ENCODE assay signal across 27 cellular contexts in the genomic region with DNA sequence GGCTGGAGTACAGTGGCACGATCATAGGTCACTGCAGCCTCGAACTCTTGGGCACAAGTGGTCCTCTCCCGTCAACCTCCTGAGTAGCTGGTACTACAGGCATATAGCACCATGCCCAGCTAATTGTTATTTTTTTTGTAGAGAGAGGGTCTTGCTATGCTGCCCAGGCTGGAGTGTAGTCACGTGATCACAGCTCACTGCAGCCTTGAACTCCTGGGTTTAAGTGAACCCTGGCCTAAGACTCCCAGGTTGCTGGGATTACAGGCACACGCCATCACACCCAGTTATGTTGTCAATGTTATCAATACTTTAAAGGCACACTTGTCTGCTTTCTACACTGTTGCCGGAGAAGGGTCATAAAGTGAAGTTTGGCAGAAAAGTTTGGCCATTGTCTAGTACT. TPM values are rescaled to one million over a fixed set of nuclear protein-coding genes. Genes with fewer than 3 reads are reported as not detected.
DNase-seq lines count a peak whose midpoint lies in the region; ATAC-seq, FAIRE-seq and TF ChIP-seq lines count a peak whose summit lies in the region.
"Had no signal": no experiment of that assay in that cellular context is flagged by ENCODE, and none has a peak within 500 bp of the region (broad histone marks: within the 10 kb centered on the region; RNA-seq: fewer than 3 reads in every experiment).

No MANE protein-coding gene starts in this region.

- H3K9me3 Mint-ChIP-seq in WTC11 = no peaks in the 10 kb centered on the region
- H3K9me3 Mint-ChIP-seq: neural crest cell had no signal

- in situ Hi-C loops in HepG2 (cut with HindIII; ENCODE audit: extremely low pct_ligation_motif_present, low pct_unique_long_range_greater_than_20kb) = no loop called here

- H3K4me3 ChIP-seq in HepG2 (replicated peaks in 1 of 3; ENCODE audit: insufficient read depth in 1 of 3, low read depth in 2 of 3, low read length in 3 of 3) = no peak overlapping the region
- H3K4me3 ChIP-seq in right lobe of liver = no peak overlapping the region
- no peak overlapping the region for H3K4me3 ChIP-seq in effector memory CD4-positive, alpha-beta T cell (ENCODE audit: insufficient read depth, low read depth, low read length, poor library complexity, severe bottlenecking)
- no peak overlapping the region for H3K4me3 ChIP-seq in subcutaneous abdominal adipose tissue (ENCODE audit: low read depth in 1 of 5, low read length in 5 of 5)
- H3K4me3 ChIP-seq: BLaER1, GM12878, GM23248, mucosa of descending colon, PC-9, spleen had no signal

- DNase-seq in HepG2 (ENCODE audit: low spot score) (no peak), right lobe of liver (no peak), WTC11 (ENCODE audit: low spot score) (no peak), NCI-H69 (lab: John Stamatoyannopoulos, UW) (no peak), GM03348 (ENCODE audit: low spot score) (no peak), head of caudate nucleus (no peak)
- DNase-seq in effector memory CD4-positive, alpha-beta T cell = no peak
- DNase-seq: activated effector memory CD4-positive, alpha-beta T cell treated with Interleukin-2 at 50 U/mL for 16 hours; brain microvascular endothelial cell; NCI-H1092; NCI-H187; NCI-H2171 treated with DMSO at 0.1 percent for 48 hours; NCI-H510A treated with DMSO at 0.1 percent for 48 hours; PC-9; Right ventricle myocardium superior; spleen; stimulated activated CD4-positive, alpha-beta T cell treated with anti-CD3 and anti-CD28 coated beads, Interleukin-2, amount 100 ng/mL, for 48 hours; T-helper 9 cell had no signal

- H3K27me3 ChIP-seq in HepG2 (ENCODE audit: control insufficient read depth in 1 of 2, insufficient read depth in 2 of 2, low read length in 2 of 2) (no peaks in the 10 kb centered on the region), right lobe of liver (no peaks in the 10 kb centered on the region), subcutaneous abdominal adipose tissue (ENCODE audit: control insufficient read depth in 5 of 5, insufficient read depth in 4 of 5, low read length in 5 of 5) (no peaks in the 10 kb centered on the region)
- H3K27me3 ChIP-seq in effector memory CD4-positive, alpha-beta T cell (replicated peaks; ENCODE audit: control insufficient read depth, insufficient read depth, low read length, poor library complexity, severe bottlenecking) = no peaks in the 10 kb centered on the region
- H3K27me3 ChIP-seq: BLaER1, brain microvascular endothelial cell had no signal

- H3K9me3 ChIP-seq in HepG2 (ENCODE audit: low read length) (no peaks in the 10 kb centered on the region), right lobe of liver (no peaks in the 10 kb centered on the region), subcutaneous abdominal adipose tissue (ENCODE audit: control insufficient read depth in 5 of 5, low read length in 5 of 5) (no peaks in the 10 kb centered on the region)
- H3K9me3 ChIP-seq in effector memory CD4-positive, alpha-beta T cell (ENCODE audit: control insufficient read depth, low read length) = no peaks in the 10 kb centered on the region
- H3K9me3 ChIP-seq: BLaER1, mucosa of descending colon, spleen had no signal

- ATAC-seq in HepG2 (no peak), right lobe of liver (no peak), WTC11 (no peak)
- ATAC-seq: GM12878, mucosa of descending colon, right cardiac atrium had no signal

- no peak overlapping the region for H2AFZ ChIP-seq in HepG2 (ENCODE audit: low read length)
- H2AFZ ChIP-seq: GM23248, PC-9 had no signal

- no peak for TF ChIP-seq RAD21 in HepG2 (CRISPR knock-in tag; IDR thresholded peaks at IDR 0.05)

- H3K4me1 Mint-ChIP-seq in WTC11 = peaks cover 28% of the 10 kb centered on the region

- H3K36me3 Mint-ChIP-seq in WTC11 = peaks cover 32% of the 10 kb centered on the region

- H3K79me2 ChIP-seq in HepG2 (ENCODE audit: insufficient read depth, low read length) = peaks cover 3% of the 10 kb centered on the region

- no peak overlapping the region for H3K4me2 ChIP-seq in HepG2 (ENCODE audit: low read depth, low read length)
- H3K4me2 ChIP-seq: BLaER1, PC-9 had no signal

- H3K4me1 ChIP-seq in HepG2 (ENCODE audit: insufficient read depth, low read length) (peaks cover under 1% of the 10 kb centered on the region; the same call in 1 of the 2 replicates), right lobe of liver (peaks cover 0 to 32% (median 5%) of the 10 kb centered on the region in 4 donors), subcutaneous abdominal adipose tissue (ENCODE audit: control insufficient read depth in 5 of 5, insufficient read depth in 5 of 5, low read length in 5 of 5) (peaks cover 13 to 79% (median 75%) of the 10 kb centered on the region in 5 donors)
- H3K4me1 ChIP-seq in effector memory CD4-positive, alpha-beta T cell (ENCODE audit: control insufficient read depth, insufficient read depth, low read length, poor library complexity, severe bottlenecking) = peaks cover 36% of the 10 kb centered on the region

- intact Hi-C loops in HepG2 (cut with micrococcal nuclease; ENCODE audit: unreplicated experiment) = no loop called here
- intact Hi-C loops in right lobe of liver (cut with DNase I) = no loop called here
- intact Hi-C loops in head of caudate nucleus (cut with DNase I) = no loop called here

- POLR2A ChIA-PET in HepG2 (lab: Yijun Ruan, JAX) = interaction anchor here (1.2 to 1.7 kb wide), 2 partner anchors 11 to 32 kb away, joined by 4 to 5 read pairs; no protein-coding TSS in a partner anchor
- POLR2A ChIA-PET in WTC11 (lab: Charles Lee) = no interaction called here

- H3K36me3 ChIP-seq in HepG2 (replicated peaks in 1 of 2; ENCODE audit: control insufficient read depth in 1 of 2, insufficient read depth in 2 of 2, low read length in 2 of 2) (peaks cover 39 to 76% of the 10 kb centered on the region in 2 experiments), right lobe of liver (peaks cover 0 to 22% (median 10%) of the 10 kb centered on the region in 4 donors), subcutaneous abdominal adipose tissue (ENCODE audit: control insufficient read depth in 5 of 5, insufficient read depth in 5 of 5, low read length in 5 of 5) (peaks cover 0 to 47% (median 22%) of the 10 kb centered on the region in 5 donors)
- H3K36me3 ChIP-seq in effector memory CD4-positive, alpha-beta T cell (ENCODE audit: control insufficient read depth, insufficient read depth, low read length) = peaks cover 45% of the 10 kb centered on the region

- TF ChIP-seq POLR2A in HepG2 (IDR thresholded peaks at IDR 0.05; ENCODE audit: insufficient read depth in 1 of 2, low read depth in 2 of 2, low read length in 2 of 2) (no peak), right lobe of liver (IDR thresholded peaks at IDR 0.05) (no peak)

- TF ChIP-seq CTCF in HepG2 (CRISPR knock-in tag; IDR thresholded peaks at IDR 0.05) (no peak), right lobe of liver (IDR thresholded peaks at IDR 0.05) (no peak), WTC11 (IDR thresholded peaks at IDR 0.05) (no peak)

- no peak overlapping the region for H3K4me3 Mint-ChIP-seq in WTC11
- H3K4me3 Mint-ChIP-seq: neural crest cell had no signal

- H3K9ac ChIP-seq in HepG2 (ENCODE audit: insufficient read depth, low read depth, low read length) = no peak overlapping the region
- H3K9ac ChIP-seq in subcutaneous abdominal adipose tissue (ENCODE audit: low read length in 5 of 5) = no peak overlapping the region
- H3K9ac ChIP-seq: BLaER1, GM23248 had no signal

- H3K27me3 Mint-ChIP-seq in WTC11 (ENCODE audit: low read depth) = no peaks in the 10 kb centered on the region

- H3K27ac ChIP-seq in HepG2 (ENCODE audit: extremely low read length, insufficient read depth, low read length) = no peak overlapping the region
- H3K27ac ChIP-seq in right lobe of liver = no peak overlapping the region
- peak overlapping the region; percentile 20 for H3K27ac ChIP-seq in effector memory CD4-positive, alpha-beta T cell (ENCODE audit: insufficient read depth, low read length, poor library complexity, severe bottlenecking)
- peak overlapping the region; percentile 73 for H3K27ac ChIP-seq in subcutaneous abdominal adipose tissue (ENCODE audit: low read depth, low read length)
- H3K27ac ChIP-seq: BLaER1, brain microvascular endothelial cell, GM23248, PC-9, VCaP had no signal

- peak; percentile 54 for FAIRE-seq in HepG2 (lab: Jason Lieb, UNC)
- FAIRE-seq: D721Med, GM12878 had no signal

- CTCF ChIA-PET in HepG2 (lab: Yijun Ruan, JAX; ENCODE audit: low intra/inter-chr PET ratio, low total read pairs) (no interaction called here), WTC11 (lab: Charles Lee) (no interaction called here)

- TF ChIP-seq EP300 in HepG2 (IDR thresholded peaks at IDR 0.05; ENCODE audit: low read depth in 2 of 2, low read length in 2 of 2) (no peak), HepG2 (CRISPR knock-in tag; IDR thresholded peaks at IDR 0.05; ENCODE audit: borderline replicate concordance) (no peak)

- no peak overlapping the region for H3K27ac Mint-ChIP-seq in WTC11

- no TSS peak for BruUV-seq in HepG2 (replicated peaks; lab: Mats Ljungman, UMichigan)

- 96% methylated on average over 6 of the region's 6 CpGs for WGBS in HepG2 (ENCODE audit: low lambda C conversion rate)
- WGBS in right lobe of liver (ENCODE audit: insufficient coverage, low coverage, low lambda C conversion rate, missing lambda C conversion rate) = 82% methylated on average over 4 of the region's 6 CpGs

- H4K20me1 ChIP-seq in HepG2 (ENCODE audit: insufficient read depth, low read length) = peaks cover 11% of the 10 kb centered on the region

RNA-seq across cellular contexts. Expression of gene LASP1, which starts 33.5 kb away (rescaled TPM):
- total RNA-seq in HepG2 (2016; rRNA removed; fragmentation: Illumina TruSeq; extraction: Trizol) = 97.0 and 110 TPM in 2 replicates
- total RNA-seq in HepG2 (2016; cell fraction: cytosol; rRNA removed; fragmentation: Illumina TruSeq; extraction: Trizol; ENCODE audit: low read depth) = 9.8 and 10.1 TPM in 2 replicates
- 92.3 and 97.2 TPM in 2 replicates for total RNA-seq in HepG2 (2016; cell fraction: insoluble cytoplasmic fraction; rRNA removed; fragmentation: Illumina TruSeq; extraction: Trizol)
- 38.1 and 38.7 TPM in 2 replicates for total RNA-seq in HepG2 (2016; cell fraction: membrane; rRNA removed; fragmentation: Illumina TruSeq; extraction: Trizol)
- 62.5 and 68.5 TPM in 2 replicates for total RNA-seq in HepG2 (2016; cell fraction: nucleus; rRNA removed; fragmentation: Illumina TruSeq; extraction: Trizol)
- 70.1 and 80.4 TPM in 2 replicates for polyA plus RNA-seq in HepG2 (2011; rRNA removed)
- polyA plus RNA-seq in HepG2 (2011; cell fraction: cytosol; rRNA removed) = 81.9 and 127 TPM in 2 replicates
- 107 and 129 TPM in 2 replicates for polyA plus RNA-seq in HepG2 (2011; cell fraction: nucleus; rRNA removed)
- polyA plus RNA-seq in HepG2 (2012) = 82.2 and 85.9 TPM in 2 replicates
- polyA plus RNA-seq in HepG2 (2016; cell fraction: cytosol; fragmentation: Illumina TruSeq; extraction: Trizol; ENCODE audit: low read depth) = 7.2 and 8.1 TPM in 2 replicates
- polyA plus RNA-seq in HepG2 (2016; cell fraction: insoluble cytoplasmic fraction; fragmentation: Illumina TruSeq; extraction: Trizol; ENCODE audit: low read depth) = 138 and 161 TPM in 2 replicates
- 25.1 and 28.1 TPM in 2 replicates for polyA plus RNA-seq in HepG2 (2016; cell fraction: membrane; fragmentation: Illumina TruSeq; extraction: Trizol; ENCODE audit: low read depth)
- 109 and 113 TPM in 2 replicates for polyA plus RNA-seq in HepG2 (2016; cell fraction: nucleus; fragmentation: Illumina TruSeq; extraction: Trizol; ENCODE audit: insufficient read depth, low read depth)
- polyA minus RNA-seq in HepG2 (2011; rRNA and poly(A)+ RNA removed; ENCODE audit: low replicate concordance) = 136 and 189 TPM in 2 replicates
- polyA minus RNA-seq in HepG2 (2011; cell fraction: cytosol; rRNA and poly(A)+ RNA removed) = 107 and 130 TPM in 2 replicates
- polyA minus RNA-seq in HepG2 (2011; cell fraction: nucleus; rRNA and poly(A)+ RNA removed) = 49.2 and 50.4 TPM in 2 replicates
- 100 to 1,000 TPM in 2 of 6 experiments, 10 to 100 TPM in 4; 52.2 to 124 (median 84.8) TPM for total RNA-seq in right lobe of liver
- 126 to 139 TPM (median 128 TPM) in 3 replicates for total RNA-seq in WTC11 (2021)

RNA-seq across cellular contexts. Expression of gene RPL23, which starts 49.9 kb away (rescaled TPM):
- 2,790 and 3,298 TPM in 2 replicates for total RNA-seq in HepG2 (2016; rRNA removed; fragmentation: Illumina TruSeq; extraction: Trizol)
- total RNA-seq in HepG2 (2016; cell fraction: cytosol; rRNA removed; fragmentation: Illumina TruSeq; extraction: Trizol; ENCODE audit: low read depth) = 4,051 and 4,588 TPM in 2 replicates
- 2,655 and 3,446 TPM in 2 replicates for total RNA-seq in HepG2 (2016; cell fraction: insoluble cytoplasmic fraction; rRNA removed; fragmentation: Illumina TruSeq; extraction: Trizol)
- 6,899 and 6,901 TPM in 2 replicates for total RNA-seq in HepG2 (2016; cell fraction: membrane; rRNA removed; fragmentation: Illumina TruSeq; extraction: Trizol)
- 995 and 1,125 TPM in 2 replicates for total RNA-seq in HepG2 (2016; cell fraction: nucleus; rRNA removed; fragmentation: Illumina TruSeq; extraction: Trizol)
- polyA plus RNA-seq in HepG2 (2011; rRNA removed) = 4,288 and 4,860 TPM in 2 replicates
- polyA plus RNA-seq in HepG2 (2011; cell fraction: cytosol; rRNA removed) = 4,164 and 5,084 TPM in 2 replicates
- 680 and 915 TPM in 2 replicates for polyA plus RNA-seq in HepG2 (2011; cell fraction: nucleus; rRNA removed)
- polyA plus RNA-seq in HepG2 (2012) = 4,457 and 5,527 TPM in 2 replicates
- 5,325 and 6,272 TPM in 2 replicates for polyA plus RNA-seq in HepG2 (2016; cell fraction: cytosol; fragmentation: Illumina TruSeq; extraction: Trizol; ENCODE audit: low read depth)
- polyA plus RNA-seq in HepG2 (2016; cell fraction: insoluble cytoplasmic fraction; fragmentation: Illumina TruSeq; extraction: Trizol; ENCODE audit: low read depth) = 3,877 and 3,973 TPM in 2 replicates
- 7,669 and 7,726 TPM in 2 replicates for polyA plus RNA-seq in HepG2 (2016; cell fraction: membrane; fragmentation: Illumina TruSeq; extraction: Trizol; ENCODE audit: low read depth)
- polyA plus RNA-seq in HepG2 (2016; cell fraction: nucleus; fragmentation: Illumina TruSeq; extraction: Trizol; ENCODE audit: insufficient read depth, low read depth) = 2,046 and 2,062 TPM in 2 replicates
- polyA minus RNA-seq in HepG2 (2011; rRNA and poly(A)+ RNA removed; ENCODE audit: low replicate concordance) = 223 and 322 TPM in 2 replicates
- 1,056 and 1,226 TPM in 2 replicates for polyA minus RNA-seq in HepG2 (2011; cell fraction: cytosol; rRNA and poly(A)+ RNA removed)
- 292 and 362 TPM in 2 replicates for polyA minus RNA-seq in HepG2 (2011; cell fraction: nucleus; rRNA and poly(A)+ RNA removed)
- 100 to 1,000 TPM; 389 to 609 (median 436) TPM for total RNA-seq in right lobe of liver
- total RNA-seq in WTC11 (2021) = 1,832 to 2,028 TPM (median 1,945 TPM) in 3 replicates

Comparison
In these comparisons a context has a peak if more than half of its experiments do, and no peak if none do; other contexts are left out.
1. H3K27ac ChIP-seq: peak in effector memory CD4-positive, alpha-beta T cell (single experiment) and subcutaneous abdominal adipose tissue (single experiment); none in HepG2 (single experiment) and right lobe of liver (0 of 3).
2. Of the 50 proteins assayed by ChIP-seq in both HepG2 and WTC11: peak only in HepG2: none; only in WTC11: none; in both: ZNF121; in neither: 49.